Comparison of ENCODE assay signal across 8 cellular contexts in the genomic region with DNA sequence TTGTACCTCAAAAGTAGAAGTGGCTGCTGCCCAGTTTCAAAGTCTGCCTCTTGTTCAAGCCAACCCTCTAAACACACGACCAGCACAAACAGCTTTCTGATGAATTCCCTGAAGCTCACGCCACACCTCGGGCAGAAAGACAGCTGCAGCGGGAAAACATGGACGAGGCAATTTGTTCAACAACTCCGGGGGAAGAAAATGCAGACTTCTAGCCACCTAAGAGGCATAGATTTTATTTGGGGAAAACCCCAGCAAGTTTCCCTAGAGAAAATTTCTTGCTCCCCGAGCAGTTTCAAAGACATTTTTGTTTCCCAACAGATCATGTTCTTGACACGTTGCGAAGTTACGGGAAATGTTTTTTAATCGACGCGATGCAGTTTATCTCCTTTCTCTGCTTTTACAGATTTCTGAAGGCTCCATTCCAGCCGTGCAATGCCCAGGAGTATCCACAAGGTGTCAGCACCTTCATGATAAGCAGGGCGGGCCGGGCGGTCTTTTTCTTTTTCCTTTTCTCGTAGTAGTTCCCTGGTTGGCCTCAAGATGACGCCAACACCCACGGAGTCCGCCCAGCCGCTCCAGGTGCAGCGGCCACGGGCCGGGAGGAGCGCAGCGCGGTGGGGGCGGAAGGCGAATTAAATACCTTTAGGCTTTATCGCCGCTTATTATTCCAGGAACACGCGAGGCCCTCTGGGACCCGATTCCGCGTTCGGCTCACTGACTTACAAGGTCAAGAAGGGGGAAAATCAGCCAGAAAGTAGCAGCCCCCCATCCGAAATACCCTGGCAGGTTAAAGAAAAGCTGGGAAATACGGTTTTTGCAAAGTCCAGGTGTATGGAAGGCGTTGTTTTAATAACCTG. TPM values are rescaled to one million over a fixed set of nuclear protein-coding genes. Genes with fewer than 3 reads are reported as not detected.
DNase-seq lines count a peak whose midpoint lies in the region; ATAC-seq and TF ChIP-seq lines count a peak whose summit lies in the region.

No MANE protein-coding gene starts in this region.

- CTCF ChIA-PET in A673 (lab: Charles Lee) = interaction anchor here (0.6 to 1.5 kb wide), 4 partner anchors 310 to 722 kb away, joined by 4 to 6 read pairs (median 4); no protein-coding TSS in a partner anchor

- peaks cover 5% of the 10 kb centered on the region for H3K27me3 Mint-ChIP-seq in endothelial cell (ENCODE audit: unreplicated experiment)

- BruUV-seq in A673 (replicated peaks; lab: Mats Ljungman, UMichigan) = no TSS peak

- intact Hi-C loops in A673 (cut with micrococcal nuclease; ENCODE audit: unreplicated experiment) = loop anchor here (1.0 to 10.0 kb wide), 3 partner anchors 499 to 1071 kb away; no protein-coding TSS in a partner anchor

- TF ChIP-seq CTCF in A673 (conservative IDR thresholded peaks at IDR 0.05; ENCODE audit: low read depth, low read length) = peak; percentile 100
- peak; percentile 100 for TF ChIP-seq CTCF in endothelial cell (IDR thresholded peaks at IDR 0.05; ENCODE audit: unreplicated experiment)

- peak overlapping the region; percentile 56 for H3K4me3 Mint-ChIP-seq in endothelial cell (ENCODE audit: unreplicated experiment)

- peaks cover 43% of the 10 kb centered on the region for H3K27me3 ChIP-seq in A673 (replicated peaks; ENCODE audit: insufficient read depth, low read depth, low read length, poor library complexity)

- no peaks in the 10 kb centered on the region for H3K9me3 ChIP-seq in A673 (ENCODE audit: low read depth, low read length, poor library complexity, severe bottlenecking)

- ATAC-seq in GM18868 (IDR thresholded peaks at IDR 0.05; ENCODE audit: unreplicated experiment) = peak; percentile 58

- H3K27ac ChIP-seq in A673 (ENCODE audit: low read depth, low read length, poor library complexity, severe bottlenecking) = no peak overlapping the region

- H3K36me3 ChIP-seq in A673 (ENCODE audit: insufficient read depth, low read length, poor library complexity, severe bottlenecking) = no peaks in the 10 kb centered on the region

- H3K27ac Mint-ChIP-seq in endothelial cell (ENCODE audit: unreplicated experiment) = no peak overlapping the region

- H3K4me3 ChIP-seq in A673 (ENCODE audit: low read depth, low read length, poor library complexity, severe bottlenecking) = peak overlapping the region; percentile 16

- no peaks in the 10 kb centered on the region for H3K9me3 Mint-ChIP-seq in endothelial cell (ENCODE audit: unreplicated experiment)

- H3K4me1 Mint-ChIP-seq in endothelial cell (ENCODE audit: unreplicated experiment) = peaks cover 15% of the 10 kb centered on the region

- H3K4me1 ChIP-seq in A673 (ENCODE audit: insufficient read depth, low read length, poor library complexity, severe bottlenecking) = peaks cover 4% of the 10 kb centered on the region

- no peaks in the 10 kb centered on the region for H3K36me3 Mint-ChIP-seq in endothelial cell (ENCODE audit: low read depth, unreplicated experiment)

- DNase-seq in A673 (ENCODE audit: low spot score) (peak; percentile 88), HUDEP-2 (lab: John Stamatoyannopoulos, UW; ENCODE audit: unreplicated experiment in 76 of 76) (peak in 71 of 76 experiments; percentile 13 to 86 (median 68)), NOMO-1 treated with dmso at 0.1 percent for 144 hours (lab: John Stamatoyannopoulos, UW; ENCODE audit: unreplicated experiment) (peak; percentile 67), endothelial cell (ENCODE audit: low spot score) (peak; percentile 93), middle frontal gyrus (ENCODE audit: extremely low spot score, low spot score) (peak; percentile 84)
- DNase-seq in activated CD8-positive, alpha-beta memory T cell treated with anti-CD3 and anti-CD28 coated beads for 48 hours (ENCODE audit: low read depth in 2 of 3, low spot score in 2 of 3) = peak; percentile 56 to 74 (median 73)
- peak; percentile 70 for DNase-seq in stimulated activated CD8-positive, alpha-beta memory T cell treated with anti-CD3 and anti-CD28 coated beads, Interleukin-4, amount 100 ng/mL, for 24 hours (ENCODE audit: low read depth)

- POLR2A ChIA-PET in A673 (lab: Charles Lee; ENCODE audit: low non-redundant PET) = interaction anchor here (0.7 kb wide), 1 partner anchor 1133 kb away, joined by 4 read pairs; no protein-coding TSS in a partner anchor

RNA-seq across cellular contexts. Expression of a gene that starts 2.9 kb away (rescaled TPM):
- total RNA-seq in A673 (2021) = 0.13 and 0.34 TPM in 2 replicates
- total RNA-seq in endothelial cell (ENCODE audit: unreplicated experiment) = 16.3 TPM

RNA-seq across cellular contexts. Expression of a gene that starts 8.7 kb away (rescaled TPM):
- total RNA-seq in A673 (2021) = 26.5 and 27.5 TPM in 2 replicates
- total RNA-seq in endothelial cell (ENCODE audit: unreplicated experiment) = 30.6 TPM

RNA-seq across cellular contexts. Expression of a gene that starts 14.6 kb away (rescaled TPM):
- total RNA-seq in A673 (2021) = 0.13 and 0.20 TPM in 2 replicates
- total RNA-seq in endothelial cell (ENCODE audit: unreplicated experiment) = 3.4 TPM

RNA-seq across cellular contexts. Expression of a gene that starts 53.4 kb away (rescaled TPM):
- not detected in 2 replicates for total RNA-seq in A673 (2021)
- total RNA-seq in endothelial cell (ENCODE audit: unreplicated experiment) = 0.69 TPM

Comparison
In these comparisons a context has a peak if more than half of its experiments do, and no peak if none do; other contexts are left out.
1. RNA of a gene that starts 2.9 kb away (total RNA-seq): 16.3 TPM in endothelial cell (single experiment); 0.13 to 0.34 TPM in A673; every median in the first group is over 10 times any median in the second.
2. Peak in every context shown above with its lines, with median percentiles within 50 percentile points of each other: DNase-seq.